ENCODE assay signal across 29 cellular contexts in genomic region chr2:120853294-120854013, GRCh38.
"Had no signal": no experiment of that assay in that cellular context is flagged by ENCODE, and none has a peak within 500 bp of the region (broad histone marks: within the 10 kb centered on the region; RNA-seq: fewer than 3 reads in every experiment).

No MANE protein-coding gene starts in this region.

- DNase-seq: activated CD4-positive, alpha-beta T cell treated with anti-CD3 and anti-CD28 coated beads for 36 hours; activated CD4-positive, CD25-positive, alpha-beta regulatory T cell; activated CD8-positive, alpha-beta memory T cell treated with anti-CD3 and anti-CD28 coated beads, Interleukin-2, amount 10 ng/mL, durations not matched to agents 7 days and 5 days; activated CD8-positive, alpha-beta T cell treated with anti-CD3 and anti-CD28 coated beads, Interleukin-2, amount 10 ng/mL, durations not matched to agents 7 days and 5 days; activated naive CD4-positive, alpha-beta T cell treated with anti-CD3 and anti-CD28 coated beads, Interleukin-2, amount 10 ng/mL, durations not matched to agents 7 days and 5 days; activated naive CD8-positive, alpha-beta T cell treated with anti-CD3 and anti-CD28 coated beads, Interleukin-2, amount 10 ng/mL, durations not matched to agents 7 days and 5 days; activated T-cell treated with anti-CD3 and anti-CD28 coated beads, Interleukin-2, amount 50 U/mL, for 48 hours; central memory CD4-positive, alpha-beta T cell; foreskin melanocyte; kidney glomerular epithelial cell; mesenchymal stem cell; stimulated activated CD4-positive, alpha-beta T cell treated with anti-CD3 and anti-CD28 coated beads, Interleukin-12 subunit alpha, Interleukin-12 subunit beta, amount 100 ng/mL, for 4 hours; stimulated activated CD4-positive, alpha-beta T cell treated with anti-CD3 and anti-CD28 coated beads, Interleukin-4, amount 100 ng/mL, for 24 hours; trophoblast cell; uterus had no signal

- H3K4me1 ChIP-seq: left lung, lower lobe of right lung, prostate gland, uterus had no signal

- H3K27ac Mint-ChIP-seq: activated CD4-positive, alpha-beta T cell treated with anti-CD3 and anti-CD28 coated beads for 36 hours; activated CD8-positive, alpha-beta memory T cell treated with anti-CD3 and anti-CD28 coated beads, Interleukin-2, amount 10 ng/mL, durations not matched to agents 7 days and 5 days; activated CD8-positive, alpha-beta T cell treated with anti-CD3 and anti-CD28 coated beads, Interleukin-2, amount 10 ng/mL, durations not matched to agents 7 days and 5 days; activated naive CD4-positive, alpha-beta T cell treated with anti-CD3 and anti-CD28 coated beads, Interleukin-2, amount 10 ng/mL, durations not matched to agents 7 days and 5 days; activated naive CD8-positive, alpha-beta T cell treated with anti-CD3 and anti-CD28 coated beads, Interleukin-2, amount 10 ng/mL, durations not matched to agents 7 days and 5 days; activated T-helper 2 cell treated with anti-CD3 and anti-CD28 coated beads, Interferon-gamma antibody, Interleukin-2, Interleukin-4, amounts not matched to agents 10 μg/mL and 5 μg/mL and 100 μg/mL, durations not matched to agents 14 hours and 24 hours and 36 hours; dendritic cell treated with granulocyte-macrophage colony-stimulating factor and Interleukin-4, amounts not matched to agents 40 ng/mL and 50 ng/mL, for 4 days; stimulated activated effector memory CD8-positive, alpha-beta T cell treated with anti-CD3 and anti-CD28 coated beads, Interleukin-12 subunit alpha, Interleukin-12 subunit beta, amount 100 ng/mL, for 72 hours; stimulated activated naive CD8-positive, alpha-beta T cell treated with anti-CD3 and anti-CD28 coated beads, Interleukin-15, Interleukin-2, amounts not matched to agents 100 ng/mL and 50 ng/mL, for 24 hours; T-helper 2 cell treated with Interferon-gamma antibody and Interleukin-4, amounts not matched to agents 5 μg/mL and 100 μg/mL, for 36 hours had no signal

- H3K36me3 ChIP-seq: ascending aorta, esophagus muscularis mucosa, left lung, lower lobe of right lung, neutrophil, ovary, prostate gland, thoracic aorta, uterus had no signal

- H3K9me3 Mint-ChIP-seq: activated naive CD4-positive, alpha-beta T cell treated with anti-CD3 and anti-CD28 coated beads, Interleukin-2, amount 10 ng/mL, durations not matched to agents 7 days and 5 days; activated T-helper 2 cell treated with anti-CD3 and anti-CD28 coated beads, Interferon-gamma antibody, Interleukin-2, Interleukin-4, amounts not matched to agents 10 μg/mL and 5 μg/mL and 100 μg/mL, durations not matched to agents 14 hours and 24 hours and 36 hours; T-helper 2 cell treated with Interferon-gamma antibody and Interleukin-4, amounts not matched to agents 5 μg/mL and 100 μg/mL, for 36 hours had no signal

- H3K4me3 ChIP-seq: ascending aorta, esophagus muscularis mucosa, left lung, lower lobe of right lung, ovary, prostate gland, thoracic aorta, uterus had no signal

- H3K27me3 Mint-ChIP-seq: activated CD4-positive, alpha-beta T cell treated with anti-CD3 and anti-CD28 coated beads for 36 hours; activated CD8-positive, alpha-beta memory T cell treated with anti-CD3 and anti-CD28 coated beads, Interleukin-2, amount 10 ng/mL, durations not matched to agents 7 days and 5 days; activated naive CD8-positive, alpha-beta T cell treated with anti-CD3 and anti-CD28 coated beads, Interleukin-2, amount 10 ng/mL, durations not matched to agents 7 days and 5 days; stimulated activated naive CD8-positive, alpha-beta T cell treated with anti-CD3 and anti-CD28 coated beads, Interleukin-15, Interleukin-2, amounts not matched to agents 100 ng/mL and 50 ng/mL, for 24 hours had no signal

- H3K27me3 ChIP-seq: ascending aorta, esophagus muscularis mucosa, left lung, neutrophil, ovary, uterus had no signal

- ATAC-seq: activated CD4-positive, alpha-beta T cell treated with anti-CD3 and anti-CD28 coated beads for 36 hours; activated CD8-positive, alpha-beta memory T cell treated with anti-CD3 and anti-CD28 coated beads, Interleukin-2, amount 10 ng/mL, durations not matched to agents 7 days and 5 days; activated CD8-positive, alpha-beta T cell treated with anti-CD3 and anti-CD28 coated beads, Interleukin-2, amount 10 ng/mL, durations not matched to agents 7 days and 5 days; left lung; lower lobe of right lung; stimulated activated effector memory CD8-positive, alpha-beta T cell treated with anti-CD3 and anti-CD28 coated beads, Interleukin-12 subunit alpha, Interleukin-12 subunit beta, amount 100 ng/mL, for 72 hours had no signal

- H3K4me1 Mint-ChIP-seq: activated CD4-positive, alpha-beta T cell treated with anti-CD3 and anti-CD28 coated beads for 36 hours; activated CD8-positive, alpha-beta memory T cell treated with anti-CD3 and anti-CD28 coated beads, Interleukin-2, amount 10 ng/mL, durations not matched to agents 7 days and 5 days; activated naive CD4-positive, alpha-beta T cell treated with anti-CD3 and anti-CD28 coated beads, Interleukin-2, amount 10 ng/mL, durations not matched to agents 7 days and 5 days; activated naive CD8-positive, alpha-beta T cell treated with anti-CD3 and anti-CD28 coated beads, Interleukin-2, amount 10 ng/mL, durations not matched to agents 7 days and 5 days; stimulated activated effector memory CD8-positive, alpha-beta T cell treated with anti-CD3 and anti-CD28 coated beads, Interleukin-12 subunit alpha, Interleukin-12 subunit beta, amount 100 ng/mL, for 72 hours had no signal

- H3K9me3 ChIP-seq: lower lobe of right lung, neutrophil, prostate gland, thoracic aorta had no signal

- H3K36me3 Mint-ChIP-seq: activated CD8-positive, alpha-beta memory T cell treated with anti-CD3 and anti-CD28 coated beads, Interleukin-2, amount 10 ng/mL, durations not matched to agents 7 days and 5 days; activated naive CD4-positive, alpha-beta T cell treated with anti-CD3 and anti-CD28 coated beads, Interleukin-2, amount 10 ng/mL, durations not matched to agents 7 days and 5 days; activated naive CD8-positive, alpha-beta T cell treated with anti-CD3 and anti-CD28 coated beads, Interleukin-2, amount 10 ng/mL, durations not matched to agents 7 days and 5 days; stimulated activated effector memory CD8-positive, alpha-beta T cell treated with anti-CD3 and anti-CD28 coated beads, Interleukin-12 subunit alpha, Interleukin-12 subunit beta, amount 100 ng/mL, for 72 hours had no signal

- H3K4me3 Mint-ChIP-seq: activated CD4-positive, alpha-beta T cell treated with anti-CD3 and anti-CD28 coated beads for 36 hours; activated CD8-positive, alpha-beta memory T cell treated with anti-CD3 and anti-CD28 coated beads, Interleukin-2, amount 10 ng/mL, durations not matched to agents 7 days and 5 days; activated CD8-positive, alpha-beta T cell treated with anti-CD3 and anti-CD28 coated beads, Interleukin-2, amount 10 ng/mL, durations not matched to agents 7 days and 5 days; activated naive CD4-positive, alpha-beta T cell treated with anti-CD3 and anti-CD28 coated beads, Interleukin-2, amount 10 ng/mL, durations not matched to agents 7 days and 5 days; activated naive CD8-positive, alpha-beta T cell treated with anti-CD3 and anti-CD28 coated beads, Interleukin-2, amount 10 ng/mL, durations not matched to agents 7 days and 5 days; dendritic cell treated with granulocyte-macrophage colony-stimulating factor and Interleukin-4, amounts not matched to agents 40 ng/mL and 50 ng/mL, for 4 days; nephron; stimulated activated effector memory CD8-positive, alpha-beta T cell treated with anti-CD3 and anti-CD28 coated beads, Interleukin-12 subunit alpha, Interleukin-12 subunit beta, amount 100 ng/mL, for 72 hours; stimulated activated naive CD8-positive, alpha-beta T cell treated with anti-CD3 and anti-CD28 coated beads, Interleukin-15, Interleukin-2, amounts not matched to agents 100 ng/mL and 50 ng/mL, for 24 hours; T-helper 2 cell treated with Interferon-gamma antibody and Interleukin-4, amounts not matched to agents 5 μg/mL and 100 μg/mL, for 36 hours had no signal

- H3K27ac ChIP-seq: ascending aorta, esophagus muscularis mucosa, left lung, lower lobe of right lung, neutrophil, ovary, prostate gland, thoracic aorta, uterus had no signal
